8 cellular contexts compared by ENCODE assay signal in the genomic region with DNA sequence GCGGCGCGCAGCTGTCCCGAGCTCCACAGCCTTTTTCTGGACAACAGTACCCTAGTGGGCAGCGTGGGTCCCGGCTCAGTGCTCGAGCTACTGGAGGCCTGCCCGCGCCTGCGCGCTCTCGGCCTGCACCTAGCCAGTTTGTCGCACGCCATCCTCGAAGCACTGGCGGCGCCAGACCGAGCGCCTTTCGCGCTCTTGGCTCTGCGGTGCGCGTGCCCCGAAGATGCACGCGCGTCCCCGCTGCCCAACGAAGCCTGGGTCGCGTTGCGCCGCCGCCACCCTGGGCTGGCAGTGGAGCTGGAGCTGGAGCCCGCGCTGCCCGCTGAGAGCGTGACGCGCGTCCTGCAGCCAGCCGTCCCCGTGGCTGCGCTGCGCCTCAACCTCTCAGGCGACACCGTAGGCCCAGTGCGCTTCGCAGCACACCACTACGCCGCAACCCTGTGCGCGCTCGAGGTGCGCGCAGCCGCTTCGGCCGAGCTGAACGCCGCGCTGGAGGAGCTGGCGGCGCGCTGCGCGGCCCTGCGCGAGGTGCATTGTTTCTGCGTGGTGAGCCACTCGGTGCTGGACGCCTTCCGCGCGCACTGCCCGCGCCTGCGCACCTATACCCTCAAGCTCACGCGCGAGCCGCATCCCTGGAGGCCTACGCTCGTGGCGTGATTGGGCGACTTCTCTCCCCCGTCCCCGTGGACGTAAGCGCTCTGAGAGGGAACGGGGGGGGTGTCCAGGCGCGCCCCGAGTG. TPM values are rescaled to one million over a fixed set of nuclear protein-coding genes. Genes with fewer than 3 reads are reported as not detected.
DNase-seq lines count a peak whose midpoint lies in the region; ATAC-seq and TF ChIP-seq lines count a peak whose summit lies in the region.

No MANE protein-coding gene starts in this region.

- no peaks in the 10 kb centered on the region for H3K9me3 Mint-ChIP-seq in natural killer cell treated with Interleukin-12 subunit alpha and Interleukin-12 subunit beta and Interleukin-15 and Interleukin-18, amount 100 ng/mL, for 72 hours
- H3K9me3 Mint-ChIP-seq in MCF 10A (ENCODE audit: unreplicated experiment) = no peaks in the 10 kb centered on the region

- H3K4me3 ChIP-seq in WERI-Rb-1 (ENCODE audit: low read depth, low read length) = peak overlapping the region; percentile 59
- H3K4me3 ChIP-seq in esophagus (ENCODE audit: low read depth in 1 of 2, low read length in 2 of 2) = peak overlapping the region; percentile 33 to 42
- peak overlapping the region in 1 of 2 donors; percentile 18 for H3K4me3 ChIP-seq in aorta (ENCODE audit: low read length in 2 of 2)

- WGBS in esophagus, 2 donors = 2 to 19% methylated on average over 85 to 95 of the region's 95 CpGs
- 1% methylated on average over 85 to 95 of the region's 95 CpGs for WGBS in aorta, 2 donors

- peak overlapping the region; percentile 44 for H3K4me3 Mint-ChIP-seq in natural killer cell treated with Interleukin-12 subunit alpha and Interleukin-12 subunit beta and Interleukin-15 and Interleukin-18, amount 100 ng/mL, for 72 hours
- H3K4me3 Mint-ChIP-seq in MCF 10A (ENCODE audit: unreplicated experiment) = no peak overlapping the region

- H3K27me3 ChIP-seq in WERI-Rb-1 (ENCODE audit: insufficient read depth, low read depth, severe bottlenecking) = no peaks in the 10 kb centered on the region
- H3K27me3 ChIP-seq in esophagus (ENCODE audit: control insufficient read depth in 1 of 2, insufficient read depth in 2 of 2, low read length in 2 of 2) = no peaks in the 10 kb centered on the region
- no peaks in the 10 kb centered on the region for H3K27me3 ChIP-seq in aorta (ENCODE audit: control insufficient read depth in 1 of 2, insufficient read depth in 2 of 2, low read length in 1 of 2)

- peak overlapping the region; percentile 92 for H3K27ac ChIP-seq in WERI-Rb-1
- H3K27ac ChIP-seq in esophagus (ENCODE audit: low read depth in 2 of 2, low read length in 1 of 2) = peak overlapping the region; percentile 26 to 79
- H3K27ac ChIP-seq in aorta (ENCODE audit: low read depth in 1 of 2, low read length in 2 of 2) = peak overlapping the region in 1 of 2 donors; percentile 22

- H3K4me1 Mint-ChIP-seq in natural killer cell treated with Interleukin-12 subunit alpha and Interleukin-12 subunit beta and Interleukin-15 and Interleukin-18, amount 100 ng/mL, for 72 hours (ENCODE audit: low read depth in 2 of 2) = peaks cover 11 to 29% of the 10 kb centered on the region in 2 donors
- H3K4me1 Mint-ChIP-seq in MCF 10A (ENCODE audit: insufficient read depth, unreplicated experiment) = peaks cover 7% of the 10 kb centered on the region

- CTCF ChIA-PET in MCF 10A (lab: Yijun Ruan, JAX) = interaction anchor here (0.5 to 1.3 kb wide), 4 partner anchors 9 to 405 kb away, joined by 3 to 8 read pairs (median 3); no protein-coding TSS in a partner anchor

- H3K27ac Mint-ChIP-seq in natural killer cell treated with Interleukin-12 subunit alpha and Interleukin-12 subunit beta and Interleukin-15 and Interleukin-18, amount 100 ng/mL, for 72 hours = no peak overlapping the region
- no peak overlapping the region for H3K27ac Mint-ChIP-seq in MCF 10A (ENCODE audit: low read depth, unreplicated experiment)

- no peak for ATAC-seq in natural killer cell treated with Interleukin-12 subunit alpha and Interleukin-12 subunit beta and Interleukin-15 and Interleukin-18, amount 100 ng/mL, for 72 hours
- ATAC-seq in aorta (ENCODE audit: low FRiP score) = peak; percentile 42

- POLR2A ChIA-PET in MCF 10A (lab: Yijun Ruan, JAX) = interaction anchor here (0.8 to 4.6 kb wide), 3 partner anchors 12 to 21 kb away, joined by 3 to 94 read pairs (median 4); a partner anchor contains a TSS

- H3K9me3 ChIP-seq in WERI-Rb-1 (ENCODE audit: severe bottlenecking) = no peaks in the 10 kb centered on the region
- no peaks in the 10 kb centered on the region for H3K9me3 ChIP-seq in esophagus (ENCODE audit: control insufficient read depth in 2 of 2, insufficient read depth in 1 of 2, low read depth in 1 of 2, low read length in 1 of 2)
- no peaks in the 10 kb centered on the region for H3K9me3 ChIP-seq in aorta (ENCODE audit: control insufficient read depth, low read length)

- no TSS peak for BruUV-seq in MCF 10A (replicated peaks; lab: Mats Ljungman, UMichigan)

- H3K4me1 ChIP-seq in esophagus (ENCODE audit: control insufficient read depth in 2 of 2, insufficient read depth in 2 of 2, low read length in 1 of 2) (peaks cover 12 to 33% of the 10 kb centered on the region in 2 donors), aorta (ENCODE audit: control insufficient read depth in 1 of 2, insufficient read depth in 2 of 2, low read length in 2 of 2) (no peaks in the 10 kb centered on the region)

- H3K36me3 Mint-ChIP-seq in natural killer cell treated with Interleukin-12 subunit alpha and Interleukin-12 subunit beta and Interleukin-15 and Interleukin-18, amount 100 ng/mL, for 72 hours = no peaks in the 10 kb centered on the region
- H3K36me3 Mint-ChIP-seq in MCF 10A (ENCODE audit: insufficient read depth, unreplicated experiment) = peaks cover 12% of the 10 kb centered on the region

- H3K36me3 ChIP-seq in WERI-Rb-1 (no peaks in the 10 kb centered on the region), esophagus (ENCODE audit: control insufficient read depth in 2 of 2, insufficient read depth in 2 of 2, low read length in 1 of 2) (no peaks in the 10 kb centered on the region), aorta (ENCODE audit: control insufficient read depth in 1 of 2, insufficient read depth in 2 of 2, low read length in 1 of 2) (no peaks in the 10 kb centered on the region)

- intact Hi-C loops in aorta (cut with DNase I) = no loop called here
- intact Hi-C loops in MCF 10A (cut with micrococcal nuclease) = no loop called here

- peak; percentile 53 for DNase-seq in NCI-H82 (lab: John Stamatoyannopoulos, UW)
- DNase-seq in NCI-H82 treated with DMSO at 0.1 percent for 48 hours (lab: John Stamatoyannopoulos, UW; ENCODE audit: unreplicated experiment) = no peak
- DNase-seq in WERI-Rb-1 = peak; percentile 79
- no peak for DNase-seq in natural killer cell treated with Interleukin-12 subunit alpha and Interleukin-12 subunit beta and Interleukin-15 and Interleukin-18, amount 100 ng/mL, for 72 hours (ENCODE audit: low spot score)
- peak; percentile 78 to 87 for DNase-seq in aorta
- no peak for DNase-seq in MCF 10A (ENCODE audit: unreplicated experiment)
- no peak for DNase-seq in activated CD4-positive, CD25-positive, alpha-beta regulatory T cell treated with anti-CD3 and anti-CD28 coated beads, Interleukin-2, amount 50 U/mL, for 72 hours

- peaks cover 14 to 15% of the 10 kb centered on the region in 2 donors for H3K27me3 Mint-ChIP-seq in natural killer cell treated with Interleukin-12 subunit alpha and Interleukin-12 subunit beta and Interleukin-15 and Interleukin-18, amount 100 ng/mL, for 72 hours
- no peaks in the 10 kb centered on the region for H3K27me3 Mint-ChIP-seq in MCF 10A (ENCODE audit: insufficient read depth, unreplicated experiment)

- TF ChIP-seq CTCF in WERI-Rb-1 (IDR thresholded peaks at IDR 0.05; ENCODE audit: low read depth, low read length) (no peak), MCF 10A (IDR thresholded peaks at IDR 0.05; ENCODE audit: unreplicated experiment) (no peak)

RNA-seq across cellular contexts. Expression of a gene that starts 1.2 kb away (rescaled TPM):
- 10 to 100 TPM; 22.9 to 80.4 TPM for polyA plus RNA-seq in esophagus
- 10 to 100 TPM; 17.2 to 19.4 TPM for total RNA-seq in natural killer cell treated with Interleukin-12 subunit alpha and Interleukin-12 subunit beta and Interleukin-15 and Interleukin-18, amount 100 ng/mL, for 72 hours
- 100 to 1,000 TPM in 1 of 2 donors, 10 to 100 TPM in 1; 22.2 to 101 TPM for total RNA-seq in aorta
- 100 to 1,000 TPM in 1 of 2 donors, 10 to 100 TPM in 1; 25.0 to 133 TPM for polyA plus RNA-seq in aorta
- total RNA-seq in MCF 10A (2022) = 34.3 and 34.8 TPM in 2 replicates

RNA-seq across cellular contexts. Expression of a gene that starts 3.6 kb away (rescaled TPM):
- polyA plus RNA-seq in esophagus = 10 to 100 TPM; 11.2 to 22.6 TPM
- 10 to 100 TPM; 15.3 to 16.8 TPM for total RNA-seq in natural killer cell treated with Interleukin-12 subunit alpha and Interleukin-12 subunit beta and Interleukin-15 and Interleukin-18, amount 100 ng/mL, for 72 hours
- total RNA-seq in aorta = 10 to 100 TPM in 1 of 2 donors, 1 to 10 TPM in 1; 7.3 to 20.8 TPM
- 10 to 100 TPM in 1 of 2 donors, 1 to 10 TPM in 1; 1.1 to 32.1 TPM for polyA plus RNA-seq in aorta
- 15.9 and 17.2 TPM in 2 replicates for total RNA-seq in MCF 10A (2022)

RNA-seq across cellular contexts. Expression of a gene that starts 3.6 kb away (rescaled TPM):
- polyA plus RNA-seq in esophagus (10 to 100 TPM; 21.8 to 27.3 TPM), aorta (10 to 100 TPM; 15.7 to 45.2 TPM)
- total RNA-seq in natural killer cell treated with Interleukin-12 subunit alpha and Interleukin-12 subunit beta and Interleukin-15 and Interleukin-18, amount 100 ng/mL, for 72 hours = 10 to 100 TPM; 38.5 to 51.2 TPM
- total RNA-seq in aorta (10 to 100 TPM; 17.1 to 24.3 TPM), MCF 10A (2022) (12.9 and 13.3 TPM in 2 replicates)

RNA-seq across cellular contexts. Expression of a gene that starts 7.0 kb away (rescaled TPM):
- 10 to 100 TPM; 36.7 to 59.0 TPM for polyA plus RNA-seq in esophagus
- 10 to 100 TPM; 10.5 to 20.1 TPM for total RNA-seq in natural killer cell treated with Interleukin-12 subunit alpha and Interleukin-12 subunit beta and Interleukin-15 and Interleukin-18, amount 100 ng/mL, for 72 hours
- total RNA-seq in aorta = 10 to 100 TPM; 24.4 to 47.2 TPM
- 100 to 1,000 TPM in 1 of 2 donors, 10 to 100 TPM in 1; 67.5 to 122 TPM for polyA plus RNA-seq in aorta
- 49.8 and 65.7 TPM in 2 replicates for total RNA-seq in MCF 10A (2022)

RNA-seq across cellular contexts. Expression of a gene that starts 12.5 kb away (rescaled TPM):
- polyA plus RNA-seq in esophagus (1 to 10 TPM; 3.5 to 4.1 TPM), aorta (10 to 100 TPM in 1 of 2 donors, 1 to 10 TPM in 1; 3.9 to 22.4 TPM)
- 1 to 10 TPM; 3.3 to 3.8 TPM for total RNA-seq in natural killer cell treated with Interleukin-12 subunit alpha and Interleukin-12 subunit beta and Interleukin-15 and Interleukin-18, amount 100 ng/mL, for 72 hours
- total RNA-seq in aorta (10 to 100 TPM; 13.0 to 21.3 TPM), MCF 10A (2022) (0.84 and 1.9 TPM in 2 replicates)

Comparison
In these comparisons a context has a peak if more than half of its experiments do, and no peak if none do; other contexts are left out.
1. DNase-seq: peak in NCI-H82 (single experiment), WERI-Rb-1 (single experiment) and aorta (2 of 2); none in NCI-H82 treated with DMSO at 0.1 percent for 48 hours (single experiment), natural killer cell treated with Interleukin-12 subunit alpha and Interleukin-12 subunit beta and Interleukin-15 and Interleukin-18, amount 100 ng/mL, for 72 hours (single experiment), MCF 10A (single experiment) and activated CD4-positive, CD25-positive, alpha-beta regulatory T cell treated with anti-CD3 and anti-CD28 coated beads, Interleukin-2, amount 50 U/mL, for 72 hours (single experiment).